In genomic region chr1:191174298-191174697, GRCh38 we compare ENCODE assay signal across 9 cellular contexts.
DNase-seq lines count a peak whose midpoint lies in the region; ATAC-seq and TF ChIP-seq lines count a peak whose summit lies in the region.
"Had no signal": no experiment of that assay in that cellular context is flagged by ENCODE, and none has a peak within 500 bp of the region (broad histone marks: within the 10 kb centered on the region; RNA-seq: fewer than 3 reads in every experiment).

No MANE protein-coding gene starts in this region.

- intact Hi-C loops in dorsolateral prefrontal cortex (cut with DNase I) (no loop called here), adrenal gland (cut with DNase I) (no loop called here)

- no peak overlapping the region for H3K27ac ChIP-seq in dorsolateral prefrontal cortex
- H3K27ac ChIP-seq in adrenal gland, result no peak overlapping the region

- no peaks in the 10 kb centered on the region for H3K36me3 ChIP-seq in adrenal gland (replicated peaks in 1 of 2)

- peak overlapping the region; percentile 23 for H3K4me3 ChIP-seq in fibroblast of pulmonary artery (replicated peaks; ENCODE audit: low read depth, low read length)
- H3K4me3 ChIP-seq in dorsolateral prefrontal cortex, result no peak overlapping the region
- H3K4me3 ChIP-seq in adrenal gland, result no peak overlapping the region

- TF ChIP-seq CTCF in fibroblast of pulmonary artery (IDR thresholded peaks at IDR 0.05; ENCODE audit: low read length, missing control alignments) (no peak), dorsolateral prefrontal cortex (IDR thresholded peaks at IDR 0.05 in 54 of 56, conservative IDR thresholded peaks at IDR 0.05 in 2 of 56; ENCODE audit: low read depth in 1 of 56, partially characterized antibody in 56 of 56) (no peak), adrenal gland (IDR thresholded peaks at IDR 0.05) (no peak)

- WGBS in adrenal gland, 4 donors, result 16 to 32% (median 24%) methylated on average over 1 of the region's 1 CpG

- DNase-seq in fibroblast of pulmonary artery (ENCODE audit: low read depth) (peak; percentile 3), dorsolateral prefrontal cortex (no peak), hepatic stellate cell (ENCODE audit: low spot score) (no peak), adrenal gland (no peak)
- DNase-seq in effector CD4-positive, alpha-beta T cell, result no peak
- DNase-seq: kidney had no signal

- H3K27me3 ChIP-seq in dorsolateral prefrontal cortex (no peaks in the 10 kb centered on the region), adrenal gland (no peaks in the 10 kb centered on the region)

- no peak for TF ChIP-seq POLR2A in adrenal gland (IDR thresholded peaks at IDR 0.05)

- no peaks in the 10 kb centered on the region for H3K9me3 ChIP-seq in adrenal gland (replicated peaks in 1 of 3)

- ATAC-seq in GM18508 (IDR thresholded peaks at IDR 0.05; ENCODE audit: insufficient read depth, unreplicated experiment) (peak; percentile 99), GM21737 (IDR thresholded peaks at IDR 0.05; ENCODE audit: unreplicated experiment) (peak; percentile 98), HG03571 (IDR thresholded peaks at IDR 0.05; ENCODE audit: unreplicated experiment) (peak; percentile 98)

- no peaks in the 10 kb centered on the region for H3K4me1 ChIP-seq in adrenal gland (replicated peaks in 1 of 2)
